Comparison of ENCODE assay signal across 1 cellular context in genomic region chr9:129178579-129178909, GRCh38.
TF ChIP-seq lines count a peak whose summit lies in the region.

No MANE protein-coding gene starts in this region.

TF ChIP-seq in HCT116, 20 proteins besides CTCF, POLR2A, EP300 and RAD21 (continued from another document):
- no peak for TF ChIP-seq REST (IDR thresholded peaks at IDR 0.05; ENCODE audit: low read depth)
